Comparison of ENCODE assay signal across 22 cellular contexts in genomic region chr14:62934439-62934838, GRCh38.
"Had no signal": no experiment of that assay in that cellular context is flagged by ENCODE, and none has a peak within 500 bp of the region (broad histone marks: within the 10 kb centered on the region; RNA-seq: fewer than 3 reads in every experiment).

No MANE protein-coding gene starts in this region.

- H3K27me3 Mint-ChIP-seq: natural killer cell treated with Interleukin-12 subunit alpha and Interleukin-12 subunit beta and Interleukin-15 and Interleukin-18, amount 100 ng/mL, for 72 hours; stimulated activated naive B cell treated with anti-CD40 and anti-IgM and Interleukin-4, amounts not matched to agents 10 μg/mL and 1 μg/mL and 100 μg/mL, for 72 hours; stimulated activated naive CD8-positive, alpha-beta T cell treated with anti-CD3 and anti-CD28 coated beads, Interleukin-15, amount 100 ng/mL, for 72 hours had no signal

- H3K4me3 ChIP-seq: colonic mucosa, heart left ventricle, lung, right atrium auricular region, sigmoid colon, skin epidermis, thoracic aorta, transverse colon had no signal

- ATAC-seq: heart left ventricle; left colon; left ventricle myocardium superior; natural killer cell treated with Interleukin-12 subunit alpha and Interleukin-12 subunit beta and Interleukin-15 and Interleukin-18, amount 100 ng/mL, for 72 hours; stimulated activated naive B cell treated with anti-CD40 and anti-IgM and Interleukin-4, amounts not matched to agents 10 μg/mL and 1 μg/mL and 100 μg/mL, for 72 hours; stimulated activated naive CD8-positive, alpha-beta T cell treated with anti-CD3 and anti-CD28 coated beads, Interleukin-15, amount 100 ng/mL, for 72 hours had no signal

- H3K27ac Mint-ChIP-seq: natural killer cell treated with Interleukin-12 subunit alpha and Interleukin-12 subunit beta and Interleukin-15 and Interleukin-18, amount 100 ng/mL, for 72 hours; stimulated activated naive B cell treated with anti-CD40 and anti-IgM and Interleukin-4, amounts not matched to agents 10 μg/mL and 1 μg/mL and 100 μg/mL, for 72 hours had no signal

- DNase-seq: colonic mucosa; dermis blood vessel endothelial cell; effector CD4-positive, alpha-beta T cell; foreskin melanocyte; heart left ventricle; hippocampal formation; left colon; left ventricle myocardium superior; mesenchymal stem cell; midbrain; posterior cingulate gyrus; sigmoid colon; stimulated activated CD4-positive, alpha-beta T cell treated with anti-CD3 and anti-CD28 coated beads, Interleukin-2, amount 100 ng/mL, for 24 hours; stimulated activated CD4-positive, alpha-beta T cell treated with anti-CD3 and anti-CD28 coated beads, Interleukin-4, amount 100 ng/mL, for 4 hours; stimulated activated naive B cell treated with anti-CD40 and anti-IgM and Interleukin-4, amounts not matched to agents 10 μg/mL and 1 μg/mL and 100 μg/mL, for 72 hours; stimulated activated naive CD8-positive, alpha-beta T cell treated with anti-CD3 and anti-CD28 coated beads, Interleukin-15, amount 100 ng/mL, for 72 hours; transverse colon had no signal

- H3K27me3 ChIP-seq: colonic mucosa, heart left ventricle, right atrium auricular region, sigmoid colon, transverse colon had no signal

- H3K36me3 Mint-ChIP-seq: natural killer cell treated with Interleukin-12 subunit alpha and Interleukin-12 subunit beta and Interleukin-15 and Interleukin-18, amount 100 ng/mL, for 72 hours; stimulated activated naive B cell treated with anti-CD40 and anti-IgM and Interleukin-4, amounts not matched to agents 10 μg/mL and 1 μg/mL and 100 μg/mL, for 72 hours had no signal

- H3K9me3 ChIP-seq: colonic mucosa, heart left ventricle, right atrium auricular region, sigmoid colon, thoracic aorta, transverse colon had no signal

- H3K4me3 Mint-ChIP-seq: natural killer cell treated with Interleukin-12 subunit alpha and Interleukin-12 subunit beta and Interleukin-15 and Interleukin-18, amount 100 ng/mL, for 72 hours; stimulated activated naive B cell treated with anti-CD40 and anti-IgM and Interleukin-4, amounts not matched to agents 10 μg/mL and 1 μg/mL and 100 μg/mL, for 72 hours; stimulated activated naive CD8-positive, alpha-beta T cell treated with anti-CD3 and anti-CD28 coated beads, Interleukin-15, amount 100 ng/mL, for 72 hours had no signal

- H3K4me1 Mint-ChIP-seq: stimulated activated naive B cell treated with anti-CD40 and anti-IgM and Interleukin-4, amounts not matched to agents 10 μg/mL and 1 μg/mL and 100 μg/mL, for 72 hours; stimulated activated naive CD8-positive, alpha-beta T cell treated with anti-CD3 and anti-CD28 coated beads, Interleukin-15, amount 100 ng/mL, for 72 hours had no signal

- H3K4me1 ChIP-seq: colonic mucosa, heart left ventricle, right atrium auricular region, sigmoid colon, transverse colon had no signal

- H3K36me3 ChIP-seq: colonic mucosa, heart left ventricle, right atrium auricular region, sigmoid colon, thoracic aorta, transverse colon had no signal

- H3K27ac ChIP-seq: colonic mucosa, heart left ventricle, right atrium auricular region, sigmoid colon, skin epidermis, thoracic aorta, transverse colon had no signal

- H3K9me3 Mint-ChIP-seq: stimulated activated naive B cell treated with anti-CD40 and anti-IgM and Interleukin-4, amounts not matched to agents 10 μg/mL and 1 μg/mL and 100 μg/mL, for 72 hours had no signal
